In genomic region chr10:132245056-132245455, GRCh38 we compare ENCODE assay signal across 19 cellular contexts. TPM values are rescaled to one million over a fixed set of nuclear protein-coding genes. Genes with fewer than 3 reads are reported as not detected.
A peak's percentile ranks its signal among the peaks of the same experiment; 100 is the strongest.
DNase-seq lines count a peak whose midpoint lies in the region; ATAC-seq and TF ChIP-seq lines count a peak whose summit lies in the region.
"Had no signal": no experiment of that assay in that cellular context is flagged by ENCODE, and none has a peak within 500 bp of the region (broad histone marks: within the 10 kb centered on the region; RNA-seq: fewer than 3 reads in every experiment).

No MANE protein-coding gene starts in this region.

- H3K4me1 Mint-ChIP-seq in T-helper 17 cell: peaks cover 6% of the 10 kb centered on the region

- H3K4me3 Mint-ChIP-seq in T-helper 17 cell: no peak overlapping the region

- in situ Hi-C loops in GM13977 (cut with MboI; ENCODE audit: low pct_unique_long_range_greater_than_20kb, low sequenced_read_pairs, unreplicated experiment): no loop called here

- no peaks in the 10 kb centered on the region for H3K9me3 Mint-ChIP-seq in activated naive CD4-positive, alpha-beta T cell treated with anti-CD3 and anti-CD28 coated beads, Interleukin-2, amount 50 U/mL, for 72 hours

- no peaks in the 10 kb centered on the region for H3K27me3 Mint-ChIP-seq in T-helper 17 cell

- no peak for TF ChIP-seq CTCF in GM13977 (IDR thresholded peaks at IDR 0.05; ENCODE audit: extremely low read depth, insufficient read depth, missing control alignments)

- no peaks in the 10 kb centered on the region for H3K9me3 ChIP-seq in T-helper 17 cell (ENCODE audit: control insufficient read depth, low read length, poor library complexity, severe bottlenecking)
- H3K9me3 ChIP-seq: A549, BE2C had no signal

- DNase-seq in EH (ENCODE audit: low read depth) (peak; percentile 28), T-helper 17 cell (no peak), globus pallidus (ENCODE audit: low spot score) (peak; percentile 37), pons (ENCODE audit: low spot score) (peak; percentile 51), HT-29 (ENCODE audit: low spot score) (no peak), GM13977 (ENCODE audit: low spot score) (no peak)
- no peak for DNase-seq in activated naive CD4-positive, alpha-beta T cell treated with anti-CD3 and anti-CD28 coated beads, Interleukin-2, amount 50 U/mL, for 72 hours (ENCODE audit: low spot score in 2 of 2)
- DNase-seq: BE2C, DMS79, Kasumi-1, NCI-H1694, NCI-H2081, NCI-H2171, NCI-H526 treated with DMSO at 0.1 percent for 48 hours, SIG-M5 had no signal

- H3K27ac Mint-ChIP-seq in T-helper 17 cell: peak overlapping the region; percentile 1
- no peak overlapping the region for H3K27ac Mint-ChIP-seq in activated naive CD4-positive, alpha-beta T cell treated with anti-CD3 and anti-CD28 coated beads, Interleukin-2, amount 50 U/mL, for 72 hours

- H3K36me3 Mint-ChIP-seq in T-helper 17 cell (ENCODE audit: low read depth): no peaks in the 10 kb centered on the region
- no peaks in the 10 kb centered on the region for H3K36me3 Mint-ChIP-seq in activated naive CD4-positive, alpha-beta T cell treated with anti-CD3 and anti-CD28 coated beads, Interleukin-2, amount 50 U/mL, for 72 hours

- ATAC-seq in T-helper 17 cell (no peak), GM18517 (IDR thresholded peaks at IDR 0.05; ENCODE audit: unreplicated experiment) (no peak)
- no peak for ATAC-seq in activated naive CD4-positive, alpha-beta T cell treated with anti-CD3 and anti-CD28 coated beads, Interleukin-2, amount 50 U/mL, for 72 hours
- ATAC-seq: A549, GM12878, SK-N-SH treated with all-trans-retinoic acid at 6 μM for 48 hours had no signal

RNA-seq across cellular contexts. Expression of gene DPYSL4, which starts 58.3 kb away (rescaled TPM):
- 1 to 10 TPM in 1 of 2 donors, under 1 TPM in 1; 0.52 to 3.3 TPM for total RNA-seq in T-helper 17 cell
- total RNA-seq in HT-29 (2014; rRNA removed; shearing (Covaris generic)): 0.05 TPM in 1 of 2 replicates, not detected in the other
- 10 to 100 TPM in 1 of 2 donors, 1 to 10 TPM in 1; 2.8 to 65.2 TPM for total RNA-seq in activated naive CD4-positive, alpha-beta T cell treated with anti-CD3 and anti-CD28 coated beads, Interleukin-2, amount 50 U/mL, for 72 hours

Comparison
In these comparisons a context has a peak if more than half of its experiments do, and no peak if none do; other contexts are left out.
1. DNase-seq: peak in EH (single experiment), globus pallidus (single experiment) and pons (single experiment); none in T-helper 17 cell (0 of 3), HT-29 (single experiment), activated naive CD4-positive, alpha-beta T cell treated with anti-CD3 and anti-CD28 coated beads, Interleukin-2, amount 50 U/mL, for 72 hours (0 of 2) and GM13977 (single experiment).